In genomic region chr3:15382405-15382923, GRCh38 we compare ENCODE assay signal across 1 cellular context.
TF ChIP-seq lines count a peak whose summit lies in the region.

No MANE protein-coding gene starts in this region.

TF ChIP-seq in GM12878, 131 proteins besides CTCF, POLR2A, EP300 and RAD21:
- no peak for TF ChIP-seq NRF1 (conservative IDR thresholded peaks at IDR 0.05; ENCODE audit: low read depth, low read length)
- no peak for TF ChIP-seq SIN3A (IDR thresholded peaks at IDR 0.05; ENCODE audit: low read depth, low read length)
- TF ChIP-seq, protein P1, sequence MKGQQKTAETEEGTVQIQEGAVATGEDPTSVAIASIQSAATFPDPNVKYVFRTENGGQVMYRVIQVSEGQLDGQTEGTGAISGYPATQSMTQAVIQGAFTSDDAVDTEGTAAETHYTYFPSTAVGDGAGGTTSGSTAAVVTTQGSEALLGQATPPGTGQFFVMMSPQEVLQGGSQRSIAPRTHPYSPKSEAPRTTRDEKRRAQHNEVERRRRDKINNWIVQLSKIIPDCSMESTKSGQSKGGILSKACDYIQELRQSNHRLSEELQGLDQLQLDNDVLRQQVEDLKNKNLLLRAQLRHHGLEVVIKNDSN (IDR thresholded peaks at IDR 0.05; ENCODE audit: borderline replicate concordance, extremely low read length, insufficient read depth, low read depth, low read length): no peak
- TF ChIP-seq TCF3 (IDR thresholded peaks at IDR 0.05; ENCODE audit: borderline replicate concordance, insufficient read depth, low read depth, low read length): no peak
- no peak for TF ChIP-seq MEF2B (IDR thresholded peaks at IDR 0.05; ENCODE audit: partially characterized antibody, poor library complexity, severe bottlenecking)
- TF ChIP-seq PAX5 (IDR thresholded peaks at IDR 0.05; ENCODE audit: borderline replicate concordance, low read depth, low read length): no peak
